ENCODE assay signal across 1 cellular context in the genomic region with DNA sequence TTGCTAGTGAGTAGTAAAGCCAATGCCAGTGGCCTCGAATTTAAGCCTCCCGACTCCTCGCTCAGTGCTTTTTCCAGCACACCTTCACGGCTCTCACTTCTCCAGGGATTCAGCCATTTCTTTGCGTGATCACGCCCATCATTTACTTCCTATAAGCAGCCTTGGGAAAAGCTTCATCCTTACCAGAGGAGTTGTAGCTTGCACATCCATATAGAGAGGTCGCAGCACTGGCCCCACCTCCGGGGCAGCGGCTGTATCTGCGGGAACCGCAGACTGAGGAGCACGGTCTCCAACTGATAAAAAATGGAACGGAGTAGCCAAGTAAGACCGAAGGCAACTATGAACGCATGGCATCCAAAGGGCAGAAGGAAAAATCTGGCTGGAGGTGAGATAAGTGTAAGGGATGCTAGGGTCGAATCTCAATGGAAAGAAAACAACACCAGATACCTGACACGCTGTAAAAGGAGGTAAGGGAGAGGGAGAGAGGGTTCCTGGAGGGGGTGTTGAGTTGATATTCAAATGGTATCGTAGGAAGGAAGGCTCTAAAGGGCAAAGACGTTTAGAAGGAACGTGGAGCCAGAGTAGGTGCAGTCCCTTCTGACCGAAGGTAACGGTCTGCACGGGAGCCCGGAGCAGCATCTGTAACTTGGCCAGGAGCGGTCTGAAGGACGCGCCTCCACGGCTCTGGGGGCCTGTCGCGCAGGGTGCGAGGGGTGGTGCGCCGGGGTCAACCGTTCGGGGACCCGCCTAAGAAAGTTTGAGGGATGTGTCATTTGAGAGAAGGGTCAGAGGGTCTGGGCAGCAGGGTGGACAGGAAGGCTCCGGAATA.
TF ChIP-seq lines count a peak whose summit lies in the region.

No MANE protein-coding gene starts in this region.

TF ChIP-seq in HepG2, 621 proteins besides CTCF, POLR2A, EP300 and RAD21 (continued from another document and continues in another):
- TF ChIP-seq ARID4A (CRISPR knock-in tag; IDR thresholded peaks at IDR 0.05; ENCODE audit: borderline replicate concordance) (no peak), ZNF878 (CRISPR knock-in tag; IDR thresholded peaks at IDR 0.05) (no peak), ZNF639 (CRISPR knock-in tag; conservative IDR thresholded peaks at IDR 0.05) (no peak), ZNF207 (IDR thresholded peaks at IDR 0.05; ENCODE audit: borderline replicate concordance) (no peak), ARHGAP35 (CRISPR knock-in tag; IDR thresholded peaks at IDR 0.05; ENCODE audit: borderline replicate concordance) (no peak), MAFF (IDR thresholded peaks at IDR 0.05; ENCODE audit: low read depth, low read length) (no peak), RCOR2 (CRISPR knock-in tag; IDR thresholded peaks at IDR 0.05) (no peak; the same call in 1 of the 2 replicates), PAF1 (CRISPR knock-in tag; IDR thresholded peaks at IDR 0.05) (no peak), KAT2B (IDR thresholded peaks at IDR 0.05; ENCODE audit: borderline replicate concordance, low read depth, low read length) (no peak), YEATS4 (CRISPR knock-in tag; IDR thresholded peaks at IDR 0.05; ENCODE audit: borderline replicate concordance) (no peak), ZNF839 (CRISPR knock-in tag; IDR thresholded peaks at IDR 0.05; ENCODE audit: borderline replicate concordance) (no peak), ETV6 (CRISPR knock-in tag; conservative IDR thresholded peaks at IDR 0.05) (no peak; the same call in 1 of the 2 replicates), RFX5 (IDR thresholded peaks at IDR 0.05; ENCODE audit: low read depth, low read length) (no peak), ZNF713 (CRISPR knock-in tag; IDR thresholded peaks at IDR 0.05) (no peak), KLF15 (CRISPR knock-in tag; IDR thresholded peaks at IDR 0.05; ENCODE audit: borderline replicate concordance) (no peak), ZNF737 (CRISPR knock-in tag; IDR thresholded peaks at IDR 0.05; ENCODE audit: borderline replicate concordance) (no peak; the same call in 1 of the 2 replicates), ZNF496 (CRISPR knock-in tag; IDR thresholded peaks at IDR 0.05; ENCODE audit: insufficient replicate concordance) (no peak), TEAD3 (CRISPR knock-in tag; optimal IDR thresholded peaks at IDR 0.05; ENCODE audit: borderline replicate concordance) (no peak), PAXIP1 (CRISPR knock-in tag; conservative IDR thresholded peaks at IDR 0.05) (no peak; the same call in 1 of the 2 replicates), SIN3A (IDR thresholded peaks at IDR 0.05; ENCODE audit: borderline replicate concordance, low read depth, low read length) (no peak), FOXP1 (IDR thresholded peaks at IDR 0.05) (no peak), FOXP1 (CRISPR knock-in tag; IDR thresholded peaks at IDR 0.05) (no peak), IRF9 (CRISPR knock-in tag; IDR thresholded peaks at IDR 0.05; ENCODE audit: borderline replicate concordance) (peak; percentile 12; the same call in 1 of the 2 replicates), DMAP1 (CRISPR knock-in tag; IDR thresholded peaks at IDR 0.05) (no peak), ZNF720 (CRISPR knock-in tag; IDR thresholded peaks at IDR 0.05) (no peak), LRRFIP1 (CRISPR knock-in tag; conservative IDR thresholded peaks at IDR 0.05) (no peak), STAT6 (CRISPR knock-in tag; IDR thresholded peaks at IDR 0.05; ENCODE audit: borderline replicate concordance) (no peak), SNAPC2 (CRISPR knock-in tag; IDR thresholded peaks at IDR 0.05) (no peak; the same call in 1 of the 2 replicates), NFYC (CRISPR knock-in tag; IDR thresholded peaks at IDR 0.05) (no peak), STAG1 (CRISPR knock-in tag; IDR thresholded peaks at IDR 0.05) (no peak; the same call in 1 of the 2 replicates), CHD4 (IDR thresholded peaks at IDR 0.05; ENCODE audit: borderline replicate concordance, low read length) (no peak), PCBP1 (IDR thresholded peaks at IDR 0.05; ENCODE audit: borderline replicate concordance, low read depth, low read length) (no peak)
- TF ChIP-seq, protein P1, sequence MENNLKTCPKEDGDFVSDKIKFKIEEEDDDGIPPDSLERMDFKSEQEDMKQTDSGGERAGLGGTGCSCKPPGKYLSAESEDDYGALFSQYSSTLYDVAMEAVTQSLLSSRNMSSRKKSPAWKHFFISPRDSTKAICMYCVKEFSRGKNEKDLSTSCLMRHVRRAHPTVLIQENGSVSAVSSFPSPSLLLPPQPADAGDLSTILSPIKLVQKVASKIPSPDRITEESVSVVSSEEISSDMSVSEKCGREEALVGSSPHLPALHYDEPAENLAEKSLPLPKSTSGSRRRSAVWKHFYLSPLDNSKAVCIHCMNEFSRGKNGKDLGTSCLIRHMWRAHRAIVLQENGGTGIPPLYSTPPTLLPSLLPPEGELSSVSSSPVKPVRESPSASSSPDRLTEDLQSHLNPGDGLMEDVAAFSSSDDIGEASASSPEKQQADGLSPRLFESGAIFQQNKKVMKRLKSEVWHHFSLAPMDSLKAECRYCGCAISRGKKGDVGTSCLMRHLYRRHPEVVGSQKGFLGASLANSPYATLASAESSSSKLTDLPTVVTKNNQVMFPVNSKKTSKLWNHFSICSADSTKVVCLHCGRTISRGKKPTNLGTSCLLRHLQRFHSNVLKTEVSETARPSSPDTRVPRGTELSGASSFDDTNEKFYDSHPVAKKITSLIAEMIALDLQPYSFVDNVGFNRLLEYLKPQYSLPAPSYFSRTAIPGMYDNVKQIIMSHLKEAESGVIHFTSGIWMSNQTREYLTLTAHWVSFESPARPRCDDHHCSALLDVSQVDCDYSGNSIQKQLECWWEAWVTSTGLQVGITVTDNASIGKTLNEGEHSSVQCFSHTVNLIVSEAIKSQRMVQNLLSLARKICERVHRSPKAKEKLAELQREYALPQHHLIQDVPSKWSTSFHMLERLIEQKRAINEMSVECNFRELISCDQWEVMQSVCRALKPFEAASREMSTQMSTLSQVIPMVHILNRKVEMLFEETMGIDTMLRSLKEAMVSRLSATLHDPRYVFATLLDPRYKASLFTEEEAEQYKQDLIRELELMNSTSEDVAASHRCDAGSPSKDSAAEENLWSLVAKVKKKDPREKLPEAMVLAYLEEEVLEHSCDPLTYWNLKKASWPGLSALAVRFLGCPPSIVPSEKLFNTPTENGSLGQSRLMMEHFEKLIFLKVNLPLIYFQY (CRISPR knock-in tag; IDR thresholded peaks at IDR 0.05; ENCODE audit: borderline replicate concordance): no peak
